ENCODE assay signal across 8 cellular contexts in the genomic region with DNA sequence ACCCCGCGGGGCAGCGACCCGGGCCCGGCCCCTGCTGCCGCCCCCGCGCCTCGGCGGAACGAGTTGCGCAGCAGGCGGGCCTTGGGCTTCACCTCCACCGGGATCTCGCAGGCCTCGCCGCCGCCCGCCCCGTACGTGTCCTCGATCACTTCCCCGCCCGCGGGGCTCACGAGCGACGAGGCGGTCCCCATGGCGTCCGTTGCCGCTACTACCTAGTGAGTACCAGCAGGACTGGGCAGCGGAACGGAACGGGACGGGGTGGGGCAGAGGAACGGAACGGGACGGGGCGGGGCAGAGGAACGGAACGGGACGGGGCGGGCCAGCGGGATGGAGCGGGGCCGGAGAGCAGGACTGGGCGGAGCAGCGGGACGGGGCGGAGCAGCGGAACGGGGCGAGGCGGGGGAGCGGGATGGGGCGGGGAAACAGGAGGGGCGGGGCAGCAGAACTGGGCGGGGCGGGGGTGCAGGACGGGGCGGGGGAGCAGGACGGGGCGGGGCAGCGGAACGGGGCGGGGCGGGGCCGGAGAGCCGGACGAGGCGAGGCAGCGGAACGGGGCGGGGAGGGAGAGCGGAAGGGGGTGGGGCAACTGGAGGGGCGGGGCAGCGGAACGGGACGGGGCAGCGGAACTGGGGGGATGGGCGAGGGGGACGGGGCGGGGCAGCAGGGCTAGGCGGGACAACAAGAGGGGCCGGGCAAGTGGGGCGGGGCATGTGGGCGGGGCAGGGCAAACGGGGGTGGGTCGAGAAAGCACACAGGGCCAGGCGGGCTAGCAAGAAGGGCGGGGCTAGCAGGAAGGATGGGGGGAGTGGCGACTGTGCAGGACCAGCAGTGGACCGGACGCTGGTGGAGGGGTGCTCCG. TPM values are rescaled to one million over a fixed set of nuclear protein-coding genes. Genes with fewer than 3 reads are reported as not detected.
DNase-seq lines count a peak whose midpoint lies in the region; ATAC-seq, FAIRE-seq and TF ChIP-seq lines count a peak whose summit lies in the region.

Gene NPHP3 (minus strand): TSS at position 245 of the 859 bp plus-strand sequence. CDS start 54 bp downstream, at position 191.

- H3K56ac ChIP-seq in H1 (replicated peaks; ENCODE audit: insufficient read length, low read depth, low read length) = peak within 1 kb of the TSS; percentile 49

- H4K5ac ChIP-seq in H1 (ENCODE audit: insufficient read length, low read depth, low read length) = peak within 1 kb of the TSS; percentile 43

- H3K18ac ChIP-seq in H1 (ENCODE audit: extremely low read depth, low read length) = peak within 1 kb of the TSS; percentile 96

- peaks cover 0 to 7% of the 10 kb centered on the region in 2 experiments; a peak in 1 of 4 replicates for H3K79me2 ChIP-seq in H1 (ENCODE audit: control insufficient read depth in 1 of 2, insufficient read depth in 2 of 2, low read length in 2 of 2)

- CTCF ChIA-PET in activated CD8-positive, alpha-beta memory T cell treated with anti-CD3 and anti-CD28 coated beads, Interleukin-2, amount 10 ng/mL, durations not matched to agents 7 days and 5 days (lab: Charles Lee) = interaction anchor here (0.6 to 1.5 kb wide), 5 partner anchors 9 to 850 kb away, joined by 3 to 4 read pairs (median 3); no protein-coding TSS in a partner anchor
- CTCF ChIA-PET in H1 (lab: Charles Lee; ENCODE audit: partially characterized antibody) = interaction anchor here (0.6 to 1.3 kb wide), 3 partner anchors 79 to 318 kb away, joined by 3 read pairs; no protein-coding TSS in a partner anchor

- H3K4me3 Mint-ChIP-seq in activated CD8-positive, alpha-beta memory T cell treated with anti-CD3 and anti-CD28 coated beads, Interleukin-2, amount 10 ng/mL, durations not matched to agents 7 days and 5 days = peak within 1 kb of the TSS; percentile 86

- no peak within 1 kb of the TSS for H2BK15ac ChIP-seq in H1 (ENCODE audit: low read length)

- 2% methylated on average over 19 of the region's 96 CpGs; no CpG with 5 or more reads in 1 of the 2 experiments for WGBS in H1 (ENCODE audit: extremely low coverage in 1 of 2, insufficient coverage in 1 of 2, insufficient read length in 1 of 2, insufficient replicate concordance in 2 of 2, low coverage in 1 of 2, low lambda C conversion rate in 2 of 2, missing lambda C conversion rate in 1 of 2), 2 experiments

- H2BK120ac ChIP-seq in H1 (replicated peaks; ENCODE audit: low read depth, low read length) = no peak within 1 kb of the TSS

- peaks cover 4% of the 10 kb centered on the region for H3K27me3 Mint-ChIP-seq in activated CD8-positive, alpha-beta memory T cell treated with anti-CD3 and anti-CD28 coated beads, Interleukin-2, amount 10 ng/mL, durations not matched to agents 7 days and 5 days

- TF ChIP-seq POLR2A in H1 (IDR thresholded peaks at IDR 0.05; ENCODE audit: control extremely low read depth in 1 of 2, low read depth in 2 of 2, low read length in 2 of 2) = no peak; a peak in 1 of 3 replicates

- H3K36me3 Mint-ChIP-seq in activated CD8-positive, alpha-beta memory T cell treated with anti-CD3 and anti-CD28 coated beads, Interleukin-2, amount 10 ng/mL, durations not matched to agents 7 days and 5 days = peaks cover 12% of the 10 kb centered on the region

- peak; percentile 91 for ATAC-seq in GM21367 (IDR thresholded peaks at IDR 0.05; ENCODE audit: unreplicated experiment)
- ATAC-seq in activated CD8-positive, alpha-beta memory T cell treated with anti-CD3 and anti-CD28 coated beads, Interleukin-2, amount 10 ng/mL, durations not matched to agents 7 days and 5 days = peak; percentile 86

- H4K91ac ChIP-seq in H1 (replicated peaks; ENCODE audit: insufficient read length, low read length) = no peak within 1 kb of the TSS

- no peaks in the 10 kb centered on the region for H3K9me3 Mint-ChIP-seq in activated CD8-positive, alpha-beta memory T cell treated with anti-CD3 and anti-CD28 coated beads, Interleukin-2, amount 10 ng/mL, durations not matched to agents 7 days and 5 days (ENCODE audit: low read depth)

- peak within 1 kb of the TSS; percentile 97 for H2AFZ ChIP-seq in H1 (ENCODE audit: low read length)

- no peaks in the 10 kb centered on the region for H3K79me1 ChIP-seq in H1 (ENCODE audit: low read depth, low read length)

- no peaks in the 10 kb centered on the region for H3K23me2 ChIP-seq in H1 (ENCODE audit: low read depth, low read length)

- FAIRE-seq in HTR-8/SVneo (lab: Jason Lieb, UNC) (peak; percentile 99), H1 (lab: Jason Lieb, UNC) (no peak)

- H3K36me3 ChIP-seq in NT2/D1 (ENCODE audit: insufficient read depth, insufficient read length, low read length) (peaks cover 17% of the 10 kb centered on the region), H1 (ENCODE audit: control insufficient read depth in 2 of 4, insufficient read depth in 4 of 4, low read length in 3 of 4) (peaks cover 0 to 11% (median 6%) of the 10 kb centered on the region in 4 experiments; a peak in 4 of 8 replicates)

- peak within 1 kb of the TSS; percentile 69 for H3K4ac ChIP-seq in H1 (replicated peaks; ENCODE audit: insufficient read length, low read depth, low read length)

- H2BK12ac ChIP-seq in H1 (ENCODE audit: low read depth, low read length) = no peak within 1 kb of the TSS

- peak within 1 kb of the TSS; percentile 85 for H3K27ac Mint-ChIP-seq in activated CD8-positive, alpha-beta memory T cell treated with anti-CD3 and anti-CD28 coated beads, Interleukin-2, amount 10 ng/mL, durations not matched to agents 7 days and 5 days

- no peak within 1 kb of the TSS for H2BK20ac ChIP-seq in H1 (ENCODE audit: low read length)

- H3K27me3 ChIP-seq in NT2/D1 (ENCODE audit: insufficient read depth, insufficient read length) = no peaks in the 10 kb centered on the region
- H3K27me3 ChIP-seq in H1 (replicated peaks in 1 of 4; ENCODE audit: control insufficient read depth in 3 of 4, extremely low read depth in 1 of 4, insufficient read depth in 3 of 4, low read length in 3 of 4) = no peaks in the 10 kb centered on the region

- no peak within 1 kb of the TSS for H3K14ac ChIP-seq in H1 (ENCODE audit: insufficient read length)

- peak within 1 kb of the TSS; percentile 86 for H4K8ac ChIP-seq in H1 (ENCODE audit: extremely low read depth, insufficient read depth, low read length)

- no peak within 1 kb of the TSS for H3K23ac ChIP-seq in H1 (ENCODE audit: insufficient read length)

- TF ChIP-seq CTCF in H1 (IDR thresholded peaks at IDR 0.05; ENCODE audit: control extremely low read depth in 1 of 3, insufficient read depth in 1 of 3, low read depth in 1 of 3, low read length in 3 of 3) = no peak

- no peaks in the 10 kb centered on the region for H3K4me1 ChIP-seq in NT2/D1 (ENCODE audit: insufficient read depth, insufficient read length)
- H3K4me1 ChIP-seq in H1 (replicated peaks in 1 of 4; ENCODE audit: control insufficient read depth in 3 of 4, insufficient read depth in 4 of 4, low read length in 3 of 4) = peaks cover 0 to 2% (median 0%) of the 10 kb centered on the region in 4 experiments; a peak in 1 of 7 replicates

- peak within 1 kb of the TSS; percentile 64 to 74 for H3K4me2 ChIP-seq in H1 (ENCODE audit: insufficient read depth in 1 of 2, low read depth in 2 of 2, low read length in 2 of 2)

- POLR2A ChIA-PET in H1 (lab: Charles Lee; ENCODE audit: partially characterized antibody) = no interaction called here

- H2BK5ac ChIP-seq in H1 (ENCODE audit: low read depth, low read length) = peak within 1 kb of the TSS; percentile 69; the same call in 1 of the 2 replicates

- no peak within 1 kb of the TSS for H2AK5ac ChIP-seq in H1 (ENCODE audit: low read depth, low read length)

- H3K9me3 ChIP-seq in NT2/D1 (ENCODE audit: insufficient read depth, low read length) = no peaks in the 10 kb centered on the region
- no peaks in the 10 kb centered on the region for H3K9me3 ChIP-seq in H1 (ENCODE audit: insufficient read depth in 2 of 2, low read depth in 1 of 2, low read length in 1 of 2)

- TF ChIP-seq EP300 in H1 (IDR thresholded peaks at IDR 0.05; ENCODE audit: borderline replicate concordance in 1 of 2, low read depth in 2 of 2, low read length in 2 of 2) = no peak

- peak within 1 kb of the TSS; percentile 82 for H3K4me3 ChIP-seq in NT2/D1 (ENCODE audit: insufficient read length, low read depth)
- H3K4me3 ChIP-seq in H1 (ENCODE audit: extremely low read depth in 1 of 4, insufficient read depth in 2 of 4, low read depth in 3 of 4, low read length in 4 of 4) = peak within 1 kb of the TSS; percentile 60 to 96 (median 88)

- H4K20me1 ChIP-seq in H1 (replicated peaks in 1 of 2; ENCODE audit: control insufficient read depth in 1 of 2, insufficient read depth in 2 of 2, low read length in 2 of 2) = no peaks in the 10 kb centered on the region

- H3K9ac ChIP-seq in NT2/D1 (ENCODE audit: insufficient read length, low read depth) (peak within 1 kb of the TSS; percentile 95), H1 (replicated peaks in 1 of 4; ENCODE audit: extremely low read depth in 1 of 4, low read depth in 3 of 4, low read length in 3 of 4) (peak within 1 kb of the TSS; percentile 68 to 83 (median 74))

- DNase-seq in COLO829 (ENCODE audit: low spot score) = peak; percentile 98
- peak; percentile 93 for DNase-seq in HTR-8/SVneo (ENCODE audit: insufficient read length, low spot score)
- DNase-seq in NT2/D1 (ENCODE audit: low read depth, low spot score) = peak; percentile 89
- DNase-seq in activated CD8-positive, alpha-beta memory T cell treated with anti-CD3 and anti-CD28 coated beads, Interleukin-2, amount 10 ng/mL, durations not matched to agents 7 days and 5 days = peak; percentile 97
- DNase-seq in H1 (ENCODE audit: low read depth in 1 of 2, low spot score in 2 of 2) = peak; percentile 85 to 90
- peak; percentile 99 for DNase-seq in mesenteric fat pad (ENCODE audit: low spot score)
- DNase-seq in stimulated activated CD8-positive, alpha-beta memory T cell treated with anti-CD3 and anti-CD28 coated beads, Interleukin-15, amount 100 ng/mL, for 4 hours (ENCODE audit: low read depth in 2 of 2) = peak; percentile 92 to 94

- H3K27ac ChIP-seq in H1 (ENCODE audit: low read depth, low read length) = peak within 1 kb of the TSS; percentile 75; the same call in 1 of the 2 replicates

- peaks cover 33% of the 10 kb centered on the region for H3K4me1 Mint-ChIP-seq in activated CD8-positive, alpha-beta memory T cell treated with anti-CD3 and anti-CD28 coated beads, Interleukin-2, amount 10 ng/mL, durations not matched to agents 7 days and 5 days

- no peak for TF ChIP-seq RAD21 in H1 (IDR thresholded peaks at IDR 0.05 in 1 of 2, conservative IDR thresholded peaks at IDR 0.05 in 1 of 2; ENCODE audit: low read depth in 2 of 2, low read length in 2 of 2)

RNA-seq across cellular contexts. Expression of gene NPHP3, which starts in this region (rescaled TPM):
- 10 to 100 TPM; 13.2 to 18.5 TPM for total RNA-seq in activated CD8-positive, alpha-beta memory T cell treated with anti-CD3 and anti-CD28 coated beads, Interleukin-2, amount 10 ng/mL, durations not matched to agents 7 days and 5 days
- 10.0 and 14.8 TPM in 2 replicates for total RNA-seq in H1 (2021; fragmentation: NEBNext Ultra II Directional; extraction: Animal tissue kit (Norgen Biotek cat#: 25700))
- polyA plus RNA-seq in H1 (2011; rRNA removed) = 5.7 and 6.8 TPM in 2 replicates
- polyA plus RNA-seq in H1 (2011; cell fraction: cytosol; rRNA removed) = 8.9 TPM
- polyA plus RNA-seq in H1 (2011; cell fraction: nucleus; rRNA removed) = 5.8 TPM
- 5.0 to 8.4 TPM (median 6.0 TPM) in 4 replicates for polyA plus RNA-seq in H1 (2012, experiment 1 of 2)
- polyA plus RNA-seq in H1 (2012, experiment 2 of 2) = 0.39 TPM
- polyA plus RNA-seq in H1 (2013, experiment 1 of 2) = 8.3 TPM
- 7.2 TPM for polyA plus RNA-seq in H1 (2013, experiment 2 of 2)
- 6.7 and 14.5 TPM in 2 replicates for polyA minus RNA-seq in H1 (2011; rRNA and poly(A)+ RNA removed)
- polyA minus RNA-seq in H1 (2011; cell fraction: cytosol; rRNA and poly(A)+ RNA removed) = 6.0 TPM
- polyA minus RNA-seq in H1 (2011; cell fraction: nucleus; rRNA and poly(A)+ RNA removed) = 21.3 TPM
- total RNA-seq in mesenteric fat pad = 18.0 TPM

Comparison
In these comparisons a context has a peak if more than half of its experiments do, and no peak if none do; other contexts are left out.
1. Peak in every context shown above with its lines: DNase-seq, ATAC-seq, H3K4me3 ChIP-seq and H3K27ac ChIP-seq.